Comparison of ENCODE assay signal across 8 cellular contexts in the genomic region with DNA sequence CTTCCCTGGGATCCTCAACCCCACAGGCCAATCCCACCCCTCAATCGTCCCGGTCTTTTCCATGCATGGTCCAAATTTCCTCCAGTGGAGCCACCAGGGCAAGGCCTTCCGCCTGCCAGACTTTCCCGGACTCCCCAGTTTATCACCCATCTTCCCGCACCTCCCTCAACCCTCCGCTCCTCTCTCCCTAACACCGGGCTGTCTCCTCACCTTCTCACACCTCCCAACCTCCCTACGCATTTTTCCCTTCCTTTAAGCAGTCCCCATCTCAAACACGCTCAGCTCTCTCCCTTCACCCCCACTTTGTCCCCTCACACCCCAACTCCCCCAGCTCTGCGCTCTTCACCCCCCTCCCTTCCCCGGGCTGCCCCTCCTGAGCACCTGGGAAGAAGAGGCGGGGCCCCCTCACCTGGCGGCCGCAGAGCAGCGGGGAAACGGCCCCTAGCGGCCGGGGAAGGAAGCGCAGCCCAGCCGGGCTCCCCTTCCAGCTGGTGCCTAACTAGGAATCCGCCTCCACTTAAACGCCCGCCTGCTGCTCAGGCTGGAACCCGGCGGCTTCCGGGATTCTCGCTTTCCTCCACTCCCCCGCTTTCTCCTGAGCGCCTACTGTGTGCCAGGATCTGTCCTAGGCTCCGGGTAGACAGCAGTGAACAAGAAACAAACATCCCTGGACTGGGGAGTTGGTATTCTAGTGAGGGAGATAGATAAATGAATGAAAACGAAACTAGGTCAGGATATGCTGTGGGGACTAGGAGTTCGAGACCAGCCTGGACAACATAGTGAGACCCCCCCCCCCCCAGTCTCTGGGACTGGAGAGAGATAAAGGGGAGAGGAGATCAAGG.
DNase-seq lines count a peak whose midpoint lies in the region; ATAC-seq, FAIRE-seq and TF ChIP-seq lines count a peak whose summit lies in the region.
"Not testable (repeated sequence)": the region's sequence is repeated elsewhere in the genome, so short reads cannot be mapped to it uniquely, and the experiment has no call there.

No MANE protein-coding gene starts in this region.

- POLR2A ChIA-PET in AG04449 (lab: Yijun Ruan, JAX): not testable (repeated sequence)

- H3K27me3 ChIP-seq in RWPE2 (ENCODE audit: insufficient read depth, poor library complexity, severe bottlenecking): not testable (repeated sequence)

- H3K27ac Mint-ChIP-seq in activated T-cell treated with anti-CD3 and anti-CD28 coated beads, Interleukin-2, amount 50 U/mL, for 72 hours: not testable (repeated sequence)

- peak; percentile 96 for ATAC-seq in RWPE2 (ENCODE audit: low read depth)
- peak; percentile 73 to 83 for ATAC-seq in activated T-cell treated with anti-CD3 and anti-CD28 coated beads, Interleukin-2, amount 50 U/mL, for 72 hours (replicated peaks in 1 of 2)

- not testable (repeated sequence) for DNase-seq in AG04449 (ENCODE audit: low read depth, low spot score); RWPE2 (ENCODE audit: low spot score)
- peak; percentile 56 for DNase-seq in GM19239 (ENCODE audit: insufficient read length, low spot score)
- peak; percentile 45 for DNase-seq in NCI-H1048 (lab: John Stamatoyannopoulos, UW)
- peak; percentile 65 to 73 for DNase-seq in activated T-cell treated with anti-CD3 and anti-CD28 coated beads, Interleukin-2, amount 50 U/mL, for 72 hours
- DNase-seq in epidermal melanocyte (ENCODE audit: insufficient read length, low spot score): peak; percentile 43
- peak; percentile 61 to 72 for DNase-seq in lung microvascular endothelial cell (ENCODE audit: low read depth in 2 of 2)
- peak; percentile 76 for DNase-seq in stimulated activated CD4-positive, alpha-beta T cell treated with anti-CD3 and anti-CD28 coated beads, Interleukin-4, amount 100 ng/mL, for 1 hour

- peak overlapping the region; percentile 69 to 77 for H3K4me3 Mint-ChIP-seq in activated T-cell treated with anti-CD3 and anti-CD28 coated beads, Interleukin-2, amount 50 U/mL, for 72 hours

- H3K4me1 Mint-ChIP-seq in activated T-cell treated with anti-CD3 and anti-CD28 coated beads, Interleukin-2, amount 50 U/mL, for 72 hours (ENCODE audit: low read depth): peaks cover 15% of the 10 kb centered on the region

- not testable (repeated sequence) for H3K9me3 Mint-ChIP-seq in activated T-cell treated with anti-CD3 and anti-CD28 coated beads, Interleukin-2, amount 50 U/mL, for 72 hours

- H3K4me3 ChIP-seq in AG04449 (ENCODE audit: low read depth, low read length): peak overlapping the region; percentile 55
- H3K4me3 ChIP-seq in RWPE2 (ENCODE audit: severe bottlenecking): peak overlapping the region; percentile 25

- not testable (repeated sequence) for H3K9me3 ChIP-seq in RWPE2 (ENCODE audit: severe bottlenecking)

- not testable (repeated sequence) for H3K36me3 Mint-ChIP-seq in activated T-cell treated with anti-CD3 and anti-CD28 coated beads, Interleukin-2, amount 50 U/mL, for 72 hours (ENCODE audit: insufficient read depth in 2 of 2)

- not testable (repeated sequence) for H3K27ac ChIP-seq in RWPE2 (ENCODE audit: poor library complexity, severe bottlenecking)

- not testable (repeated sequence) for H3K36me3 ChIP-seq in RWPE2 (ENCODE audit: low read depth)

- CTCF ChIA-PET in AG04449 (lab: Yijun Ruan, JAX): interaction anchor here (1.2 to 2.1 kb wide), 4 partner anchors 10 to 221 kb away, joined by 3 to 14 read pairs (median 3); a partner anchor contains a TSS

- FAIRE-seq in GM19239 (lab: Jason Lieb, UNC): peak; percentile 68

- TF ChIP-seq CTCF in AG04449 (IDR thresholded peaks at IDR 0.05; ENCODE audit: insufficient read depth, low read length, missing control alignments) (peak; percentile 79), RWPE2 (IDR thresholded peaks at IDR 0.05; ENCODE audit: poor library complexity, severe bottlenecking) (peak; percentile 91)

- H3K4me1 ChIP-seq in RWPE2 (ENCODE audit: insufficient read depth, poor library complexity, severe bottlenecking): not testable (repeated sequence)

- peaks cover 25% of the 10 kb centered on the region for H3K27me3 Mint-ChIP-seq in activated T-cell treated with anti-CD3 and anti-CD28 coated beads, Interleukin-2, amount 50 U/mL, for 72 hours (ENCODE audit: low read depth)
